ENCODE assay signal across 22 cellular contexts in genomic region chr22:25437414-25438160, GRCh38.
DNase-seq lines count a peak whose midpoint lies in the region; FAIRE-seq lines count a peak whose summit lies in the region.
"Had no signal": no experiment of that assay in that cellular context is flagged by ENCODE, and none has a peak within 500 bp of the region (broad histone marks: within the 10 kb centered on the region; RNA-seq: fewer than 3 reads in every experiment).

No MANE protein-coding gene starts in this region.

- no peaks in the 10 kb centered on the region for H3K9me3 ChIP-seq in endocrine pancreas (ENCODE audit: control insufficient read depth, low read length)
- H3K9me3 ChIP-seq: colonic mucosa, tibial artery had no signal

- no peaks in the 10 kb centered on the region for H3K27me3 ChIP-seq in endocrine pancreas (ENCODE audit: control insufficient read depth, insufficient read depth, low read length)
- H3K27me3 ChIP-seq: colonic mucosa had no signal

- DNase-seq in ELF-1 (ENCODE audit: low read depth, low spot score) (peak; percentile 67), NCI-H2171 treated with DMSO at 0.1 percent for 48 hours (lab: John Stamatoyannopoulos, UW) (peak; percentile 79), mesenteric fat pad (ENCODE audit: low spot score) (peak; percentile 68), RCC 7860 (ENCODE audit: low spot score) (no peak), NAMALWA (ENCODE audit: low spot score) (no peak), globus pallidus (ENCODE audit: low spot score) (no peak), NCI-H1092 treated with DMSO at 0.1 percent for 48 hours (lab: John Stamatoyannopoulos, UW) (no peak)
- DNase-seq: activated CD4-positive, alpha-beta T cell treated with anti-CD3 and anti-CD28 coated beads, Interleukin-2, amount 50 U/mL, for 1 hour; activated CD8-positive, alpha-beta memory T cell treated with anti-CD3 and anti-CD28 coated beads, Interleukin-2, amount 50 U/mL, for 4 hours; activated naive CD8-positive, alpha-beta T cell treated with anti-CD3 and anti-CD28 coated beads, Interleukin-2, amount 50 U/mL, for 24 hours; colonic mucosa; kidney glomerular epithelial cell; naive thymus-derived CD8-positive, alpha-beta T cell; NCI-H1105 treated with DMSO at 0.1 percent for 48 hours; SHP77 treated with DMSO at 0.1 percent for 48 hours; stimulated activated naive CD8-positive, alpha-beta T cell treated with anti-CD3 and anti-CD28 coated beads, Interleukin-15, Interleukin-2, amounts not matched to agents 100 U/mL and 50 U/mL, for 24 hours; T-helper 1 cell; tibial artery had no signal

- H3K4me1 ChIP-seq in endocrine pancreas (ENCODE audit: control insufficient read depth, insufficient read depth, low read length) = no peaks in the 10 kb centered on the region
- H3K4me1 ChIP-seq: colonic mucosa, tibial artery had no signal

- peak overlapping the region; percentile 73 for H3K9ac ChIP-seq in endocrine pancreas (ENCODE audit: control insufficient read depth, insufficient read depth, low read length)

- H3K36me3 ChIP-seq in endocrine pancreas (ENCODE audit: control insufficient read depth, insufficient read depth, low read length) = no peaks in the 10 kb centered on the region
- H3K36me3 ChIP-seq: colonic mucosa, tibial artery had no signal

- H3K4me3 ChIP-seq in endocrine pancreas (ENCODE audit: control insufficient read depth, insufficient read depth, low read length) = no peak overlapping the region
- H3K4me3 ChIP-seq: colonic mucosa, tibial artery had no signal

- no peak for FAIRE-seq in RCC 7860 (lab: Jason Lieb, UNC)
- FAIRE-seq: D721Med, endothelial cell of umbilical vein, G401.6 had no signal

Comparison
In these comparisons a context has a peak if more than half of its experiments do, and no peak if none do; other contexts are left out.
1. DNase-seq: peak in ELF-1 (single experiment), NCI-H2171 treated with DMSO at 0.1 percent for 48 hours (single experiment) and mesenteric fat pad (single experiment); none in RCC 7860 (single experiment), NAMALWA (single experiment), globus pallidus (single experiment) and NCI-H1092 treated with DMSO at 0.1 percent for 48 hours (single experiment).